Comparison of ENCODE assay signal across 19 cellular contexts in the genomic region with DNA sequence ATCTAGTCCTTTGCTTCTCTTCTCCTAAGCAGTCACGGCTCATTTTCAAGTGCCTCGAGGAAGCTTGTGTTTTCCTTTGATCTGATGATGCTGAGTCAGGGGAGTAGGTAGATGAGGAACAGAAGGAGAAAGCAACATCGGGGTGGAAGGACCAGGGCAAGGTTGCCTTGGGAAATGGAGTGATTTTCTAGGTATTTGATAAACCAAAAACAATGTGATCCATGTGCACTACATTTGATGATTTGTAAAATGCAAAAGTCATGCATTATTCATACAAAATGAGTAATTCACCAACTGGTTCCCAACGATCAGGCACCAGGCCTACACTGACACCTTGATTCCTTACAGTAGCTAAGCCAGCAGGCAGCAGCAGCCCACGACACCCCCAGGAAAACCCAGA.
A peak's percentile ranks its signal among the peaks of the same experiment; 100 is the strongest.
DNase-seq lines count a peak whose midpoint lies in the region; ATAC-seq, FAIRE-seq and TF ChIP-seq lines count a peak whose summit lies in the region.
"Had no signal": no experiment of that assay in that cellular context is flagged by ENCODE, and none has a peak within 500 bp of the region (broad histone marks: within the 10 kb centered on the region; RNA-seq: fewer than 3 reads in every experiment).

No MANE protein-coding gene starts in this region.

- H3K9me2 ChIP-seq in DOHH2 (replicated peaks; ENCODE audit: control insufficient read depth, low read length): no peaks in the 10 kb centered on the region

- no peak overlapping the region for H3K27ac Mint-ChIP-seq in astrocyte (ENCODE audit: unreplicated experiment)
- H3K27ac Mint-ChIP-seq: type B pancreatic cell had no signal

- no peak overlapping the region for H3K14ac ChIP-seq in neuronal stem cell (ENCODE audit: low read length)

- H4K20me1 ChIP-seq in DOHH2 (ENCODE audit: control insufficient read depth, insufficient read depth, low read depth, low read length): no peaks in the 10 kb centered on the region
- no peaks in the 10 kb centered on the region for H4K20me1 ChIP-seq in astrocyte (ENCODE audit: insufficient read depth, low read length)

- H3K36me3 Mint-ChIP-seq in astrocyte (ENCODE audit: low read depth, unreplicated experiment): no peaks in the 10 kb centered on the region

- H3K4me2 ChIP-seq in DOHH2 (ENCODE audit: low read length): peak overlapping the region; percentile 66
- peak overlapping the region; percentile 18 for H3K4me2 ChIP-seq in astrocyte (ENCODE audit: low read length)
- H3K4me2 ChIP-seq in neuronal stem cell (ENCODE audit: insufficient read depth, low read length, poor library complexity, severe bottlenecking): no peak overlapping the region

- H3K27me3 ChIP-seq in DOHH2 (ENCODE audit: control insufficient read depth, low read length) (no peaks in the 10 kb centered on the region), astrocyte (ENCODE audit: insufficient read depth, low read length) (peaks cover 7% of the 10 kb centered on the region), neuronal stem cell (ENCODE audit: control insufficient read depth in 3 of 3, insufficient read depth in 3 of 3, low read depth in 1 of 3, low read length in 3 of 3) (no peaks in the 10 kb centered on the region), pancreas (no peaks in the 10 kb centered on the region)
- H3K27me3 ChIP-seq: gastrocnemius medialis had no signal

- no peak overlapping the region for H2BK5ac ChIP-seq in neuronal stem cell (ENCODE audit: low read length)

- H3K18ac ChIP-seq in neuronal stem cell (ENCODE audit: low read length): no peak overlapping the region

- H3K9ac ChIP-seq in astrocyte (ENCODE audit: low read length) (no peak overlapping the region), neuronal stem cell (ENCODE audit: low read depth, low read length, poor library complexity) (no peak overlapping the region)

- peak overlapping the region; percentile 32; the same call in 1 of the 2 replicates for H3K4me3 ChIP-seq in DOHH2 (ENCODE audit: low read length)
- no peak overlapping the region for H3K4me3 ChIP-seq in astrocyte (ENCODE audit: insufficient read depth, low read depth, low read length)
- H3K4me3 ChIP-seq in neuronal stem cell (ENCODE audit: low read length in 2 of 2): no peak overlapping the region
- no peak overlapping the region for H3K4me3 ChIP-seq in pancreas
- H3K4me3 ChIP-seq: gastrocnemius medialis, GM12878, prostate gland had no signal

- H3K4me1 ChIP-seq in DOHH2 (ENCODE audit: control insufficient read depth, low read length) (peaks cover 57% of the 10 kb centered on the region), astrocyte (ENCODE audit: insufficient read depth, low read length) (peaks cover 10% of the 10 kb centered on the region), neuronal stem cell (ENCODE audit: control insufficient read depth in 2 of 2, insufficient read depth in 1 of 2, low read depth in 1 of 2, low read length in 2 of 2) (peaks cover 0 to 17% of the 10 kb centered on the region in 2 donors), pancreas (no peaks in the 10 kb centered on the region)
- H3K4me1 ChIP-seq: prostate gland had no signal

- H3K9me3 ChIP-seq in DOHH2 (ENCODE audit: control insufficient read depth, insufficient read depth, low read length): no peaks in the 10 kb centered on the region
- H3K9me3 ChIP-seq in KOPT-K1 (ENCODE audit: insufficient read depth, low read length, poor library complexity, severe bottlenecking): no peaks in the 10 kb centered on the region
- H3K9me3 ChIP-seq in astrocyte (ENCODE audit: insufficient read depth, low read depth, low read length): peaks cover 2% of the 10 kb centered on the region
- peaks cover 1 to 4% of the 10 kb centered on the region in 2 donors for H3K9me3 ChIP-seq in neuronal stem cell (replicated peaks in 1 of 2; ENCODE audit: control insufficient read depth in 2 of 2, insufficient read depth in 1 of 2, low read depth in 1 of 2, low read length in 2 of 2)
- no peaks in the 10 kb centered on the region for H3K9me3 ChIP-seq in pancreas
- H3K9me3 ChIP-seq: gastrocnemius medialis, prostate gland had no signal

- peaks cover 8% of the 10 kb centered on the region; the same call in 1 of the 2 replicates for H3F3A ChIP-seq in DOHH2 (ENCODE audit: control insufficient read depth, insufficient read depth)

- H2BK12ac ChIP-seq in neuronal stem cell (ENCODE audit: low read length): no peak overlapping the region

- no peak for TF ChIP-seq CTCF in DOHH2 (IDR thresholded peaks at IDR 0.05; ENCODE audit: low read depth, low read length, poor library complexity, severe bottlenecking)
- no peak for TF ChIP-seq CTCF in astrocyte (IDR thresholded peaks at IDR 0.05; ENCODE audit: insufficient read depth, low read depth, low read length)
- TF ChIP-seq CTCF in pancreas (IDR thresholded peaks at IDR 0.05): no peak

- no peaks in the 10 kb centered on the region for H3K9me3 Mint-ChIP-seq in astrocyte (ENCODE audit: unreplicated experiment)

- H2BK15ac ChIP-seq in neuronal stem cell (ENCODE audit: low read length): no peak overlapping the region

- no peak overlapping the region for H3K4ac ChIP-seq in neuronal stem cell (ENCODE audit: low read length)

- no peak overlapping the region for H3K23ac ChIP-seq in neuronal stem cell (ENCODE audit: low read depth, low read length, poor library complexity)

- no CpG with 5 or more reads among the region's 5 CpGs for WGBS in neuronal stem cell (ENCODE audit: extremely low coverage in 2 of 2, insufficient read length in 2 of 2, insufficient replicate concordance in 1 of 2), 2 donors
- WGBS in pancreas, 2 donors: 47 to 54% methylated on average over 5 of the region's 5 CpGs

- H2AFZ ChIP-seq in astrocyte (ENCODE audit: low read depth, low read length) (no peak overlapping the region), neuronal stem cell (ENCODE audit: low read length) (peak overlapping the region; percentile 4)

- no peaks in the 10 kb centered on the region for H3K36me3 ChIP-seq in DOHH2 (ENCODE audit: control insufficient read depth, low read length)
- H3K36me3 ChIP-seq in KOPT-K1 (ENCODE audit: insufficient read depth, low read length): no peaks in the 10 kb centered on the region
- H3K36me3 ChIP-seq in astrocyte (ENCODE audit: insufficient read depth, low read length): no peaks in the 10 kb centered on the region
- no peaks in the 10 kb centered on the region for H3K36me3 ChIP-seq in neuronal stem cell (replicated peaks in 1 of 2; ENCODE audit: control insufficient read depth in 2 of 2, insufficient read depth in 2 of 2, low read length in 2 of 2)
- no peaks in the 10 kb centered on the region for H3K36me3 ChIP-seq in pancreas
- H3K36me3 ChIP-seq: gastrocnemius medialis, prostate gland had no signal

- no peak overlapping the region for H3K4me3 Mint-ChIP-seq in astrocyte (ENCODE audit: unreplicated experiment)
- H3K4me3 Mint-ChIP-seq: type B pancreatic cell had no signal

- H3K4me1 Mint-ChIP-seq in astrocyte (ENCODE audit: low read depth, unreplicated experiment): peaks cover 14% of the 10 kb centered on the region

- intact Hi-C loops in pancreas (cut with DNase I): no loop called here

- H2AK5ac ChIP-seq in neuronal stem cell (ENCODE audit: low read depth, low read length): no peak overlapping the region

- no peak overlapping the region for H3K27ac ChIP-seq in DOHH2 (ENCODE audit: low read depth, low read length)
- peak overlapping the region; percentile 4 for H3K27ac ChIP-seq in KOPT-K1 (ENCODE audit: low read depth, low read length, poor library complexity, severe bottlenecking)
- H3K27ac ChIP-seq in astrocyte (ENCODE audit: low read depth, low read length): no peak overlapping the region
- H3K27ac ChIP-seq in neuronal stem cell (replicated peaks; ENCODE audit: low read length): no peak overlapping the region
- no peak overlapping the region for H3K27ac ChIP-seq in pancreas
- H3K27ac ChIP-seq: gastrocnemius medialis, prostate gland had no signal

- DNase-seq in astrocyte (ENCODE audit: low read depth) (peak; percentile 52), neuronal stem cell (ENCODE audit: low spot score) (no peak), germinal center (ENCODE audit: low spot score) (no peak), pancreas (no peak), SIG-M5 treated with dmso at 0.1 percent for 504 hours (lab: John Stamatoyannopoulos, UW; ENCODE audit: unreplicated experiment) (no peak)
- DNase-seq: activated CD4-positive, alpha-beta T cell treated with anti-CD3 and anti-CD28 coated beads, Interleukin-2, amount 50 U/mL, for 48 hours; amniotic stem cell; gastrocnemius medialis; NCI-H2029 treated with DMSO at 0.1 percent for 48 hours; stimulated activated naive CD4-positive, alpha-beta T cell had no signal

- no peak overlapping the region for H2BK120ac ChIP-seq in neuronal stem cell (ENCODE audit: low read depth, low read length)

- peaks cover 6% of the 10 kb centered on the region for H3K27me3 Mint-ChIP-seq in astrocyte (ENCODE audit: low read depth, unreplicated experiment)
- H3K27me3 Mint-ChIP-seq: type B pancreatic cell had no signal

- no peak overlapping the region for H4K8ac ChIP-seq in neuronal stem cell (ENCODE audit: low read depth, low read length)

- no peak overlapping the region for H4K91ac ChIP-seq in neuronal stem cell (ENCODE audit: low read depth, low read length, poor library complexity)

- H3K79me1 ChIP-seq in neuronal stem cell (ENCODE audit: low read depth, low read length): no peaks in the 10 kb centered on the region

- H3K79me2 ChIP-seq in DOHH2 (ENCODE audit: control insufficient read depth, low read length) (no peaks in the 10 kb centered on the region), astrocyte (ENCODE audit: insufficient read depth, low read length) (no peaks in the 10 kb centered on the region)

- no peak for FAIRE-seq in astrocyte (lab: Jason Lieb, UNC)
- no peak for FAIRE-seq in pancreas (lab: Jason Lieb, UNC)
- FAIRE-seq: colon, GM12878, H54, HTR-8/SVneo had no signal

- no peak for ATAC-seq in pancreas
- ATAC-seq: gastrocnemius medialis, GM12878, Panc1 had no signal
